Comparison of ENCODE assay signal across 8 cellular contexts in genomic region chr7:4724648-4725013, GRCh38. TPM values are rescaled to one million over a fixed set of nuclear protein-coding genes. Genes with fewer than 3 reads are reported as not detected.
DNase-seq lines count a peak whose midpoint lies in the region; ATAC-seq and TF ChIP-seq lines count a peak whose summit lies in the region.

No MANE protein-coding gene starts in this region.

- no peaks in the 10 kb centered on the region for H3K9me3 ChIP-seq in tibial artery

- H3K27me3 Mint-ChIP-seq in activated CD8-positive, alpha-beta memory T cell treated with anti-CD3 and anti-CD28 coated beads, Interleukin-2, amount 10 ng/mL, durations not matched to agents 7 days and 5 days: no peaks in the 10 kb centered on the region

- no peaks in the 10 kb centered on the region for H3K36me3 Mint-ChIP-seq in activated CD8-positive, alpha-beta memory T cell treated with anti-CD3 and anti-CD28 coated beads, Interleukin-2, amount 10 ng/mL, durations not matched to agents 7 days and 5 days

- peak; percentile 57 for ATAC-seq in activated CD8-positive, alpha-beta memory T cell treated with anti-CD3 and anti-CD28 coated beads, Interleukin-2, amount 10 ng/mL, durations not matched to agents 7 days and 5 days
- peak; percentile 8 for ATAC-seq in HG03460 (IDR thresholded peaks at IDR 0.05; ENCODE audit: unreplicated experiment)

- peak overlapping the region; percentile 90 for H3K4me3 Mint-ChIP-seq in activated CD8-positive, alpha-beta memory T cell treated with anti-CD3 and anti-CD28 coated beads, Interleukin-2, amount 10 ng/mL, durations not matched to agents 7 days and 5 days

- H3K36me3 ChIP-seq in tibial artery: peaks cover 0 to 19% (median 3%) of the 10 kb centered on the region in 3 donors

- CTCF ChIA-PET in activated CD8-positive, alpha-beta memory T cell treated with anti-CD3 and anti-CD28 coated beads, Interleukin-2, amount 10 ng/mL, durations not matched to agents 7 days and 5 days (lab: Charles Lee): interaction anchor here (1.3 to 2.3 kb wide), 5 partner anchors 10 to 83 kb away, joined by 4 to 12 read pairs (median 4); no protein-coding TSS in a partner anchor

- H3K4me3 ChIP-seq in astrocyte of the spinal cord (ENCODE audit: low read depth, low read length) (peak overlapping the region; percentile 43), tibial artery (peak overlapping the region; percentile 55 to 59)

- TF ChIP-seq CTCF in astrocyte of the spinal cord (IDR thresholded peaks at IDR 0.05; ENCODE audit: low read depth, low read length): no peak
- no peak for TF ChIP-seq CTCF in tibial artery (IDR thresholded peaks at IDR 0.05)

- no peak for DNase-seq in activated CD8-positive, alpha-beta memory T cell treated with anti-CD3 and anti-CD28 coated beads, Interleukin-2, amount 10 ng/mL, durations not matched to agents 7 days and 5 days
- no peak for DNase-seq in activated CD8-positive, alpha-beta memory T cell treated with anti-CD3 and anti-CD28 coated beads, Interleukin-2, amount 50 U/mL, for 4 hours
- DNase-seq in astrocyte of the spinal cord (ENCODE audit: low read depth, low spot score) (peak; percentile 67), tibial artery (no peak), globus pallidus (ENCODE audit: low spot score) (no peak), UCSD-AML1 (lab: John Stamatoyannopoulos, UW; ENCODE audit: unreplicated experiment) (no peak)

- peak overlapping the region; percentile 88 for H3K27ac Mint-ChIP-seq in activated CD8-positive, alpha-beta memory T cell treated with anti-CD3 and anti-CD28 coated beads, Interleukin-2, amount 10 ng/mL, durations not matched to agents 7 days and 5 days

- H3K4me1 ChIP-seq in tibial artery: peaks cover 4 to 91% (median 51%) of the 10 kb centered on the region in 4 donors

- intact Hi-C loops in tibial artery (cut with DNase I; ENCODE audit: low total_unique reads): loop anchor here (5.0 kb wide), 1 partner anchor 37 kb away; no protein-coding TSS in a partner anchor

- in situ Hi-C loops in astrocyte of the spinal cord (cut with HindIII; ENCODE audit: low sequenced_read_pairs): no loop called here

- no peaks in the 10 kb centered on the region for H3K27me3 ChIP-seq in layer of hippocampus (ENCODE audit: control insufficient read depth, insufficient read depth, low read length)
- H3K27me3 ChIP-seq in tibial artery: no peaks in the 10 kb centered on the region

- peaks cover 19% of the 10 kb centered on the region for H3K4me1 Mint-ChIP-seq in activated CD8-positive, alpha-beta memory T cell treated with anti-CD3 and anti-CD28 coated beads, Interleukin-2, amount 10 ng/mL, durations not matched to agents 7 days and 5 days

- H3K9me3 Mint-ChIP-seq in activated CD8-positive, alpha-beta memory T cell treated with anti-CD3 and anti-CD28 coated beads, Interleukin-2, amount 10 ng/mL, durations not matched to agents 7 days and 5 days (ENCODE audit: low read depth): no peaks in the 10 kb centered on the region

- peak overlapping the region; percentile 95 for H3K27ac ChIP-seq in layer of hippocampus (ENCODE audit: low read depth, low read length)
- peak overlapping the region; percentile 91 for H3K27ac ChIP-seq in tibial artery

RNA-seq across cellular contexts. Expression of gene FOXK1, which starts 42.5 kb away (rescaled TPM):
- 10 to 100 TPM; 27.1 to 31.2 TPM for total RNA-seq in activated CD8-positive, alpha-beta memory T cell treated with anti-CD3 and anti-CD28 coated beads, Interleukin-2, amount 10 ng/mL, durations not matched to agents 7 days and 5 days

RNA-seq across cellular contexts. Expression of gene AP5Z1, which starts 50.8 kb away (rescaled TPM):
- 10 to 100 TPM; 51.2 to 57.5 TPM for total RNA-seq in activated CD8-positive, alpha-beta memory T cell treated with anti-CD3 and anti-CD28 coated beads, Interleukin-2, amount 10 ng/mL, durations not matched to agents 7 days and 5 days
